Comparison of ENCODE assay signal across 2 cellular contexts in genomic region chr4:109350121-109350520, GRCh38.
A peak's percentile ranks its signal among the peaks of the same experiment; 100 is the strongest.
TF ChIP-seq lines count a peak whose summit lies in the region.

No MANE protein-coding gene starts in this region.

TF ChIP-seq in HepG2, 621 proteins besides CTCF, POLR2A, EP300 and RAD21:
- peak; percentile 76 for TF ChIP-seq ZBTB40 (IDR thresholded peaks at IDR 0.05)
- TF ChIP-seq ZBTB40 (CRISPR knock-in tag; IDR thresholded peaks at IDR 0.05), result no peak
- TF ChIP-seq RXRA (CRISPR knock-in tag; IDR thresholded peaks at IDR 0.05), result no peak

TF ChIP-seq in K562, 482 proteins besides CTCF, POLR2A, EP300 and RAD21:
- no peak for TF ChIP-seq ZNF668 (CRISPR knock-in tag; IDR thresholded peaks at IDR 0.05)
- no peak for TF ChIP-seq XRCC3 (IDR thresholded peaks at IDR 0.05)
- TF ChIP-seq SREBF1 (IDR thresholded peaks at IDR 0.05; ENCODE audit: borderline replicate concordance, low read depth, low read length), result no peak
- no peak for TF ChIP-seq FOXA3 (CRISPR knock-in tag; conservative IDR thresholded peaks at IDR 0.05 in 1 of 2, IDR thresholded peaks at IDR 0.05 in 1 of 2)
- TF ChIP-seq ZBTB40 (IDR thresholded peaks at IDR 0.05), result peak; percentile 55; the same call in 1 of the 2 replicates
- no peak for TF ChIP-seq ZBTB40 (CRISPR knock-in tag; IDR thresholded peaks at IDR 0.05)
TF ChIP-seq in K562: peak in this region for 1.
